ENCODE assay signal across 8 cellular contexts in genomic region chr5:153831976-153832375, GRCh38.
A peak's percentile ranks its signal among the peaks of the same experiment; 100 is the strongest.
DNase-seq lines count a peak whose midpoint lies in the region; ATAC-seq, FAIRE-seq and TF ChIP-seq lines count a peak whose summit lies in the region.

No MANE protein-coding gene starts in this region.

- no peak for FAIRE-seq in frontal cortex (lab: Jason Lieb, UNC)

- ATAC-seq in GM18505 (IDR thresholded peaks at IDR 0.05; ENCODE audit: unreplicated experiment) (peak; percentile 66), HG02610 (IDR thresholded peaks at IDR 0.05; ENCODE audit: unreplicated experiment) (peak; percentile 44), foreskin keratinocyte (peak; percentile 57)

- H3K4me1 ChIP-seq in foreskin keratinocyte, result no peaks in the 10 kb centered on the region

- TF ChIP-seq POLR2A in GM18505 (IDR thresholded peaks at IDR 0.05; ENCODE audit: borderline replicate concordance, extremely low read depth, insufficient read depth, insufficient read length), result no peak

- peaks cover 2% of the 10 kb centered on the region for H3K27me3 ChIP-seq in foreskin keratinocyte

- H3K27ac ChIP-seq in foreskin keratinocyte, result no peak overlapping the region

- no peak for TF ChIP-seq CTCF in foreskin keratinocyte (conservative IDR thresholded peaks at IDR 0.05)

- DNase-seq in NCI-H526 treated with DMSO at 0.1 percent for 48 hours (lab: John Stamatoyannopoulos, UW), result peak; percentile 12
- no peak for DNase-seq in foreskin keratinocyte
- no peak for DNase-seq in mesenteric fat pad (ENCODE audit: low spot score)
- DNase-seq in NCI-H2196 (lab: John Stamatoyannopoulos, UW; ENCODE audit: unreplicated experiment), result no peak
- no peak for DNase-seq in glomerular visceral epithelial cell (ENCODE audit: extremely low spot score)
- DNase-seq in frontal cortex (ENCODE audit: low spot score in 2 of 2), result no peak
